In genomic region chr5:55402199-55402598, GRCh38 we compare ENCODE assay signal across 11 cellular contexts.
DNase-seq lines count a peak whose midpoint lies in the region; ATAC-seq and TF ChIP-seq lines count a peak whose summit lies in the region.
"Had no signal": no experiment of that assay in that cellular context is flagged by ENCODE, and none has a peak within 500 bp of the region (broad histone marks: within the 10 kb centered on the region; RNA-seq: fewer than 3 reads in every experiment).

No MANE protein-coding gene starts in this region.

- no peaks in the 10 kb centered on the region for H4K20me1 ChIP-seq in Karpas-422 (ENCODE audit: insufficient read depth, low read depth, low read length)

- H3K9me3 Mint-ChIP-seq in chondrocyte (ENCODE audit: low read depth), result no peaks in the 10 kb centered on the region
- H3K9me3 Mint-ChIP-seq in nephron progenitor cell, result no peaks in the 10 kb centered on the region
- H3K9me3 Mint-ChIP-seq: activated naive CD4-positive, alpha-beta T cell treated with anti-CD3 and anti-CD28 coated beads, Interleukin-2, amount 50 U/mL, for 24 hours had no signal

- intact Hi-C loops in heart left ventricle (cut with DNase I), result loop anchor here in 3 of 10 donors (5.0 to 10.0 kb wide), 2 partner anchors 55 to 57 kb away; no protein-coding TSS in a partner anchor

- no peaks in the 10 kb centered on the region for H3K27me3 Mint-ChIP-seq in chondrocyte (ENCODE audit: low read depth)
- H3K27me3 Mint-ChIP-seq in nephron progenitor cell (ENCODE audit: low read depth, poor library complexity), result no peaks in the 10 kb centered on the region
- H3K27me3 Mint-ChIP-seq: activated naive CD4-positive, alpha-beta T cell treated with anti-CD3 and anti-CD28 coated beads, Interleukin-2, amount 50 U/mL, for 24 hours had no signal

- H3K4me1 Mint-ChIP-seq in chondrocyte (ENCODE audit: low read depth) (no peaks in the 10 kb centered on the region), nephron progenitor cell (no peaks in the 10 kb centered on the region)
- H3K4me1 Mint-ChIP-seq: activated naive CD4-positive, alpha-beta T cell treated with anti-CD3 and anti-CD28 coated beads, Interleukin-2, amount 50 U/mL, for 24 hours had no signal

- ATAC-seq in HG03095 (IDR thresholded peaks at IDR 0.05; ENCODE audit: unreplicated experiment), result no peak
- no peak for ATAC-seq in heart left ventricle

- H3K27me3 ChIP-seq in Karpas-422 (ENCODE audit: low read length) (no peaks in the 10 kb centered on the region), heart left ventricle (no peaks in the 10 kb centered on the region)
- H3K27me3 ChIP-seq: ovary, spleen had no signal

- H3K9me3 ChIP-seq in Karpas-422 (ENCODE audit: low read length) (no peaks in the 10 kb centered on the region), heart left ventricle (no peaks in the 10 kb centered on the region)
- H3K9me3 ChIP-seq: ovary, spleen had no signal

- H3K36me3 Mint-ChIP-seq in chondrocyte (ENCODE audit: low read depth), result peaks cover 10% of the 10 kb centered on the region
- H3K36me3 Mint-ChIP-seq in nephron progenitor cell (ENCODE audit: low read depth), result peaks cover 47% of the 10 kb centered on the region

- H3K4me2 ChIP-seq in Karpas-422 (ENCODE audit: low read depth, low read length, poor library complexity, severe bottlenecking), result no peak overlapping the region

- peaks cover 35% of the 10 kb centered on the region; the same call in 1 of the 2 replicates for H3K36me3 ChIP-seq in Karpas-422 (ENCODE audit: insufficient read depth, low read length)
- peaks cover 0 to 96% (median 86%) of the 10 kb centered on the region in 9 donors for H3K36me3 ChIP-seq in heart left ventricle
- H3K36me3 ChIP-seq: ovary had no signal

- no peak overlapping the region for H2AFZ ChIP-seq in Karpas-422 (ENCODE audit: low read length)

- no peak overlapping the region for H3K9ac ChIP-seq in Karpas-422 (ENCODE audit: low read length)

- 47 to 71% (median 48%) methylated on average over 2 of the region's 2 CpGs for WGBS in heart left ventricle, 4 donors

- no peaks in the 10 kb centered on the region for H3K9me2 ChIP-seq in Karpas-422 (replicated peaks; ENCODE audit: insufficient read depth, low read length)

- H3K79me2 ChIP-seq in Karpas-422 (ENCODE audit: low read length), result peaks cover 18% of the 10 kb centered on the region

- H3K27ac ChIP-seq in Karpas-422 (ENCODE audit: low read length), result no peak overlapping the region
- no peak overlapping the region for H3K27ac ChIP-seq in heart left ventricle
- H3K27ac ChIP-seq: ovary, spleen had no signal

- no peaks in the 10 kb centered on the region for H3K4me1 ChIP-seq in Karpas-422 (ENCODE audit: low read length)
- H3K4me1 ChIP-seq in heart left ventricle, result peaks cover 0 to 3% (median 0%) of the 10 kb centered on the region in 12 donors
- H3K4me1 ChIP-seq: spleen had no signal

- no peak for DNase-seq in GM12864 (ENCODE audit: low read depth)
- peak; percentile 53 for DNase-seq in Karpas-422
- no peak for DNase-seq in chondrocyte (ENCODE audit: low spot score)
- no peak for DNase-seq in nephron progenitor cell
- DNase-seq in medulla oblongata (ENCODE audit: extremely low spot score), result no peak
- DNase-seq in heart left ventricle, result no peak
- DNase-seq: NCI-H2107, ovary, spleen had no signal

- H3K27ac Mint-ChIP-seq in chondrocyte (ENCODE audit: unreplicated experiment) (no peak overlapping the region), nephron progenitor cell (peak overlapping the region; percentile 33)
- H3K27ac Mint-ChIP-seq: activated naive CD4-positive, alpha-beta T cell treated with anti-CD3 and anti-CD28 coated beads, Interleukin-2, amount 50 U/mL, for 24 hours had no signal

- TF ChIP-seq CTCF in GM12864 (IDR thresholded peaks at IDR 0.05; ENCODE audit: low read depth, low read length, missing control alignments) (peak; percentile 36), chondrocyte (IDR thresholded peaks at IDR 0.05) (peak; percentile 39), nephron progenitor cell (IDR thresholded peaks at IDR 0.05) (no peak), heart left ventricle (IDR thresholded peaks at IDR 0.05) (peak in 1 of 12 donors; percentile 9)

- no peak overlapping the region for H3K4me3 ChIP-seq in GM12864 (ENCODE audit: low read depth, low read length)
- H3K4me3 ChIP-seq in Karpas-422 (ENCODE audit: low read length), result no peak overlapping the region
- H3K4me3 ChIP-seq in heart left ventricle, result no peak overlapping the region
- H3K4me3 ChIP-seq: ovary, spleen had no signal

- no peak overlapping the region for H3K4me3 Mint-ChIP-seq in chondrocyte (ENCODE audit: unreplicated experiment)
- no peak overlapping the region for H3K4me3 Mint-ChIP-seq in nephron progenitor cell
- H3K4me3 Mint-ChIP-seq: activated naive CD4-positive, alpha-beta T cell treated with anti-CD3 and anti-CD28 coated beads, Interleukin-2, amount 50 U/mL, for 24 hours had no signal

- no peak for TF ChIP-seq POLR2A in heart left ventricle (IDR thresholded peaks at IDR 0.05)
